ENCODE assay signal across 13 cellular contexts in genomic region chr14:64841121-64841611, GRCh38. TPM values are rescaled to one million over a fixed set of nuclear protein-coding genes. Genes with fewer than 3 reads are reported as not detected.
DNase-seq lines count a peak whose midpoint lies in the region; ATAC-seq and TF ChIP-seq lines count a peak whose summit lies in the region.
"Had no signal": no experiment of that assay in that cellular context is flagged by ENCODE, and none has a peak within 500 bp of the region (broad histone marks: within the 10 kb centered on the region; RNA-seq: fewer than 3 reads in every experiment).

No MANE protein-coding gene starts in this region.

- no peak for TF ChIP-seq POLR2A in breast epithelium (IDR thresholded peaks at IDR 0.05)

- H3K4me3 ChIP-seq in breast epithelium = no peak overlapping the region

- no TSS peak for BruUV-seq in MCF 10A (replicated peaks; lab: Mats Ljungman, UMichigan)

- H3K4me1 ChIP-seq in breast epithelium = no peaks in the 10 kb centered on the region

- H3K27ac Mint-ChIP-seq in MCF 10A (ENCODE audit: low read depth, unreplicated experiment) = no peak overlapping the region
- H3K27ac Mint-ChIP-seq: B cell; IgD-negative memory B cell; natural killer cell treated with Interleukin-12 subunit alpha and Interleukin-12 subunit beta and Interleukin-15 and Interleukin-18, amount 100 ng/mL, for 72 hours had no signal

- CTCF ChIA-PET in MCF 10A (lab: Yijun Ruan, JAX) = interaction anchor here (0.6 to 3.1 kb wide), 11 partner anchors 8 to 70 kb away, joined by 3 to 23 read pairs (median 3); no protein-coding TSS in a partner anchor

- H3K9me3 ChIP-seq in breast epithelium = no peaks in the 10 kb centered on the region

- DNase-seq in MCF 10A (ENCODE audit: unreplicated experiment) (peak; percentile 65), breast epithelium (ENCODE audit: low spot score in 2 of 2) (no peak), astrocyte of the hippocampus (ENCODE audit: low read depth, low spot score) (peak; percentile 78), iris pigment epithelial cell (ENCODE audit: low read depth) (peak; percentile 94), GM19240 (ENCODE audit: insufficient read length, low spot score) (no peak)
- no peak for DNase-seq in stimulated activated CD4-positive, alpha-beta T cell treated with anti-CD3 and anti-CD28 coated beads, Interleukin-4, amount 100 ng/mL, for 1 hour
- DNase-seq in activated CD4-positive, CD25-positive, alpha-beta regulatory T cell treated with anti-CD3 and anti-CD28 coated beads, Interleukin-2, amount 50 U/mL, for 72 hours = no peak
- DNase-seq: amygdala had no signal

- no peaks in the 10 kb centered on the region for H3K36me3 Mint-ChIP-seq in MCF 10A (ENCODE audit: insufficient read depth, unreplicated experiment)
- H3K36me3 Mint-ChIP-seq: IgD-negative memory B cell; natural killer cell treated with Interleukin-12 subunit alpha and Interleukin-12 subunit beta and Interleukin-15 and Interleukin-18, amount 100 ng/mL, for 72 hours had no signal

- POLR2A ChIA-PET in MCF 10A (lab: Yijun Ruan, JAX) = no interaction called here

- H3K36me3 ChIP-seq in breast epithelium = no peaks in the 10 kb centered on the region

- peaks cover 68% of the 10 kb centered on the region for H3K27me3 Mint-ChIP-seq in MCF 10A (ENCODE audit: insufficient read depth, unreplicated experiment)

- TF ChIP-seq CTCF in MCF 10A (IDR thresholded peaks at IDR 0.05; ENCODE audit: unreplicated experiment) (peak; percentile 50), breast epithelium (IDR thresholded peaks at IDR 0.05) (peak in 1 of 3 donors; percentile 14)

- no peak overlapping the region for H3K4me3 Mint-ChIP-seq in MCF 10A (ENCODE audit: unreplicated experiment)
- H3K4me3 Mint-ChIP-seq: B cell; IgD-negative memory B cell; natural killer cell treated with Interleukin-12 subunit alpha and Interleukin-12 subunit beta and Interleukin-15 and Interleukin-18, amount 100 ng/mL, for 72 hours had no signal

- ATAC-seq in HG02798 (IDR thresholded peaks at IDR 0.05; ENCODE audit: poor library complexity, unreplicated experiment) = no peak
- ATAC-seq: natural killer cell treated with Interleukin-12 subunit alpha and Interleukin-12 subunit beta and Interleukin-15 and Interleukin-18, amount 100 ng/mL, for 72 hours had no signal

- no peaks in the 10 kb centered on the region for H3K9me3 Mint-ChIP-seq in MCF 10A (ENCODE audit: unreplicated experiment)
- H3K9me3 Mint-ChIP-seq: IgD-negative memory B cell; natural killer cell treated with Interleukin-12 subunit alpha and Interleukin-12 subunit beta and Interleukin-15 and Interleukin-18, amount 100 ng/mL, for 72 hours had no signal

- intact Hi-C loops in MCF 10A (cut with micrococcal nuclease) = no loop called here
- intact Hi-C loops in breast epithelium (cut with DNase I; ENCODE audit: low total_unique reads) = no loop called here

- peaks cover 10% of the 10 kb centered on the region for H3K4me1 Mint-ChIP-seq in MCF 10A (ENCODE audit: insufficient read depth, unreplicated experiment)

- H3K27ac ChIP-seq in breast epithelium = no peak overlapping the region

- H3K27me3 ChIP-seq in breast epithelium = peaks cover 0 to 3% of the 10 kb centered on the region in 2 donors

RNA-seq across cellular contexts. Expression of gene SPTB, which starts 38.5 kb away (rescaled TPM):
- 1.3 and 2.1 TPM in 2 replicates for total RNA-seq in MCF 10A (2022)
- 1 to 10 TPM in 2 of 3 donors, under 1 TPM in 1; 0.88 to 2.6 (median 2.1) TPM for total RNA-seq in breast epithelium
- total RNA-seq: T-helper 2 cell treated with Interferon-gamma antibody and Interleukin-4, amounts not matched to agents 100 ng/mL and 5 ng/mL, for 36 hours had no signal

Comparison
In these comparisons a context has a peak if more than half of its experiments do, and no peak if none do; other contexts are left out.
1. DNase-seq: peak in MCF 10A (single experiment), astrocyte of the hippocampus (single experiment) and iris pigment epithelial cell (single experiment); none in breast epithelium (0 of 2), GM19240 (single experiment), stimulated activated CD4-positive, alpha-beta T cell treated with anti-CD3 and anti-CD28 coated beads, Interleukin-4, amount 100 ng/mL, for 1 hour (single experiment) and activated CD4-positive, CD25-positive, alpha-beta regulatory T cell treated with anti-CD3 and anti-CD28 coated beads, Interleukin-2, amount 50 U/mL, for 72 hours (single experiment).